Comparison of ENCODE assay signal across 33 cellular contexts in the genomic region with DNA sequence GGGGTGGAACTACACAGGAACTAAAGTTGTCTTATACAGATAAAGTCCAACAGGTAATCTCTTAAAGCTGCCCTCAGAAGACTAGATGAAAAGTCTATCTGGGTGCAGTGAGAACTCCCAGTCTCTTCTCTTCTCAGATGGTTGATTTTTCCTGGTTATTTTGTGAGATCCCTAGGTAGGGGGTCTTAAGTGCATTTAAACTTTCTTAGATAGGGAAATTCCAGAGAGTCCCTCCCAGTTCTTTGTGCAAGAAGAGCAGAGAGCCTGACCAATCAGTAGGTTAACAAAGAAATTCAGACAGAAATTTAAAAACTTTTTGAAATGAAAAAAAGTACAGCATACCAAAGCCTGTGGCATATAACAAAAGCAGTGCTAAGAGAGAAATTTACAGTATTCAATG.
"Had no signal": no experiment of that assay in that cellular context is flagged by ENCODE, and none has a peak within 500 bp of the region (broad histone marks: within the 10 kb centered on the region; RNA-seq: fewer than 3 reads in every experiment).

No MANE protein-coding gene starts in this region.

- H3K27ac ChIP-seq: ascending aorta, cardiac muscle cell, VCaP had no signal

- H3K4me1 Mint-ChIP-seq: activated CD4-positive, alpha-beta memory T cell treated with anti-CD3 and anti-CD28 coated beads, Interleukin-2, amount 10 ng/mL, durations not matched to agents 7 days and 5 days; activated CD4-positive, alpha-beta T cell treated with anti-CD3 and anti-CD28 coated beads for 36 hours; activated CD4-positive, alpha-beta T cell treated with anti-CD3 and anti-CD28 coated beads, Interleukin-2, amount 10 ng/mL, durations not matched to agents 7 days and 5 days; activated CD8-positive, alpha-beta memory T cell treated with anti-CD3 and anti-CD28 coated beads, Interleukin-2, amount 10 ng/mL, durations not matched to agents 7 days and 5 days; activated naive CD4-positive, alpha-beta T cell treated with anti-CD3 and anti-CD28 coated beads, Interleukin-2, amount 10 ng/mL, durations not matched to agents 7 days and 5 days had no signal

- H3K4me3 Mint-ChIP-seq: activated CD4-positive, alpha-beta memory T cell treated with anti-CD3 and anti-CD28 coated beads, Interleukin-2, amount 10 ng/mL, durations not matched to agents 7 days and 5 days; activated CD4-positive, alpha-beta T cell treated with anti-CD3 and anti-CD28 coated beads for 36 hours; activated CD4-positive, alpha-beta T cell treated with anti-CD3 and anti-CD28 coated beads, Interleukin-2, amount 10 ng/mL, durations not matched to agents 7 days and 5 days; activated CD8-positive, alpha-beta memory T cell treated with anti-CD3 and anti-CD28 coated beads, Interleukin-2, amount 10 ng/mL, durations not matched to agents 7 days and 5 days; activated CD8-positive, alpha-beta T cell treated with anti-CD3 and anti-CD28 coated beads, Interleukin-2, amount 10 ng/mL, durations not matched to agents 7 days and 5 days; activated naive CD4-positive, alpha-beta T cell treated with anti-CD3 and anti-CD28 coated beads, Interleukin-2, amount 10 ng/mL, durations not matched to agents 7 days and 5 days; activated naive CD8-positive, alpha-beta T cell; activated naive CD8-positive, alpha-beta T cell treated with anti-CD3 and anti-CD28 coated beads, Interleukin-2, amount 10 ng/mL, durations not matched to agents 7 days and 5 days; activated naive CD8-positive, alpha-beta T cell treated with anti-CD3 and anti-CD28 coated beads, Interleukin-2, amount 50 U/mL, for 24 hours; activated T-cell treated with anti-CD3 and anti-CD28 coated beads, Interleukin-2, amount 50 U/mL, for 24 hours; brain; T-helper 1 cell treated with Interleukin-12 subunit alpha and Interleukin-12 subunit beta and Interleukin-4 antibody, amounts not matched to agents 30 μg/mL and 1 μg/mL, for 36 hours; T-helper 2 cell treated with Interferon-gamma antibody and Interleukin-4, amounts not matched to agents 5 μg/mL and 100 μg/mL, for 36 hours had no signal

- H3K36me3 ChIP-seq: cardiac muscle cell had no signal

- H3K27ac Mint-ChIP-seq: activated CD4-positive, alpha-beta memory T cell treated with anti-CD3 and anti-CD28 coated beads, Interleukin-2, amount 10 ng/mL, durations not matched to agents 7 days and 5 days; activated CD4-positive, alpha-beta T cell treated with anti-CD3 and anti-CD28 coated beads for 36 hours; activated CD4-positive, alpha-beta T cell treated with anti-CD3 and anti-CD28 coated beads, Interleukin-2, amount 10 ng/mL, durations not matched to agents 7 days and 5 days; activated CD8-positive, alpha-beta memory T cell treated with anti-CD3 and anti-CD28 coated beads, Interleukin-2, amount 10 ng/mL, durations not matched to agents 7 days and 5 days; activated CD8-positive, alpha-beta T cell treated with anti-CD3 and anti-CD28 coated beads, Interleukin-2, amount 10 ng/mL, durations not matched to agents 7 days and 5 days; activated naive CD4-positive, alpha-beta T cell treated with anti-CD3 and anti-CD28 coated beads, Interleukin-2, amount 10 ng/mL, durations not matched to agents 7 days and 5 days; activated naive CD8-positive, alpha-beta T cell; activated naive CD8-positive, alpha-beta T cell treated with anti-CD3 and anti-CD28 coated beads, Interleukin-2, amount 10 ng/mL, durations not matched to agents 7 days and 5 days; activated naive CD8-positive, alpha-beta T cell treated with anti-CD3 and anti-CD28 coated beads, Interleukin-2, amount 50 U/mL, for 24 hours; activated T-cell treated with anti-CD3 and anti-CD28 coated beads, Interleukin-2, amount 50 U/mL, for 24 hours; activated T-helper 2 cell treated with anti-CD3 and anti-CD28 coated beads, Interferon-gamma antibody, Interleukin-2, Interleukin-4, amounts not matched to agents 10 μg/mL and 5 μg/mL and 100 μg/mL, durations not matched to agents 14 hours and 24 hours and 36 hours; brain; T-helper 1 cell treated with Interleukin-12 subunit alpha and Interleukin-12 subunit beta and Interleukin-4 antibody, amounts not matched to agents 30 μg/mL and 1 μg/mL, for 36 hours; T-helper 2 cell treated with Interferon-gamma antibody and Interleukin-4, amounts not matched to agents 5 μg/mL and 100 μg/mL, for 36 hours had no signal

- H3K27me3 ChIP-seq: ascending aorta, cardiac muscle cell had no signal

- H3K4me3 ChIP-seq: ascending aorta, cardiac muscle cell had no signal

- H3K9me3 Mint-ChIP-seq: activated CD4-positive, alpha-beta memory T cell treated with anti-CD3 and anti-CD28 coated beads, Interleukin-2, amount 10 ng/mL, durations not matched to agents 7 days and 5 days; activated naive CD4-positive, alpha-beta T cell treated with anti-CD3 and anti-CD28 coated beads, Interleukin-2, amount 10 ng/mL, durations not matched to agents 7 days and 5 days; activated naive CD8-positive, alpha-beta T cell treated with anti-CD3 and anti-CD28 coated beads, Interleukin-2, amount 50 U/mL, for 24 hours; activated T-cell treated with anti-CD3 and anti-CD28 coated beads, Interleukin-2, amount 50 U/mL, for 24 hours; activated T-helper 2 cell treated with anti-CD3 and anti-CD28 coated beads, Interferon-gamma antibody, Interleukin-2, Interleukin-4, amounts not matched to agents 10 μg/mL and 5 μg/mL and 100 μg/mL, durations not matched to agents 14 hours and 24 hours and 36 hours; T-helper 1 cell treated with Interleukin-12 subunit alpha and Interleukin-12 subunit beta and Interleukin-4 antibody, amounts not matched to agents 30 μg/mL and 1 μg/mL, for 36 hours; T-helper 2 cell treated with Interferon-gamma antibody and Interleukin-4, amounts not matched to agents 5 μg/mL and 100 μg/mL, for 36 hours had no signal

- ATAC-seq: activated CD4-positive, alpha-beta T cell treated with anti-CD3 and anti-CD28 coated beads for 36 hours; activated CD4-positive, CD25-positive, alpha-beta regulatory T cell treated with anti-CD3 and anti-CD28 coated beads, Interleukin-2, amount 50 U/mL, for 24 hours; activated CD8-positive, alpha-beta memory T cell treated with anti-CD3 and anti-CD28 coated beads, Interleukin-2, amount 10 ng/mL, durations not matched to agents 7 days and 5 days; activated CD8-positive, alpha-beta T cell treated with anti-CD3 and anti-CD28 coated beads, Interleukin-2, amount 10 ng/mL, durations not matched to agents 7 days and 5 days; activated naive CD8-positive, alpha-beta T cell treated with anti-CD3 and anti-CD28 coated beads, Interleukin-2, amount 50 U/mL, for 24 hours had no signal

- H3K27me3 Mint-ChIP-seq: activated CD4-positive, alpha-beta memory T cell treated with anti-CD3 and anti-CD28 coated beads, Interleukin-2, amount 10 ng/mL, durations not matched to agents 7 days and 5 days; activated CD4-positive, alpha-beta T cell treated with anti-CD3 and anti-CD28 coated beads for 36 hours; activated CD4-positive, alpha-beta T cell treated with anti-CD3 and anti-CD28 coated beads, Interleukin-2, amount 10 ng/mL, durations not matched to agents 7 days and 5 days; activated CD8-positive, alpha-beta memory T cell treated with anti-CD3 and anti-CD28 coated beads, Interleukin-2, amount 10 ng/mL, durations not matched to agents 7 days and 5 days; activated naive CD4-positive, alpha-beta T cell treated with anti-CD3 and anti-CD28 coated beads, Interleukin-2, amount 10 ng/mL, durations not matched to agents 7 days and 5 days; activated naive CD8-positive, alpha-beta T cell; activated naive CD8-positive, alpha-beta T cell treated with anti-CD3 and anti-CD28 coated beads, Interleukin-2, amount 10 ng/mL, durations not matched to agents 7 days and 5 days; activated naive CD8-positive, alpha-beta T cell treated with anti-CD3 and anti-CD28 coated beads, Interleukin-2, amount 50 U/mL, for 24 hours; activated T-cell treated with anti-CD3 and anti-CD28 coated beads, Interleukin-2, amount 50 U/mL, for 24 hours; brain had no signal

- DNase-seq: activated CD4-positive, alpha-beta memory T cell treated with anti-CD3 and anti-CD28 coated beads, Interleukin-2, amount 10 ng/mL, durations not matched to agents 7 days and 5 days; activated CD4-positive, alpha-beta T cell treated with anti-CD3 and anti-CD28 coated beads for 1 hour; activated CD4-positive, alpha-beta T cell treated with anti-CD3 and anti-CD28 coated beads for 36 hours; activated CD4-positive, alpha-beta T cell treated with anti-CD3 and anti-CD28 coated beads for 48 hours; activated CD4-positive, alpha-beta T cell treated with anti-CD3 and anti-CD28 coated beads, Interleukin-2, amount 10 ng/mL, durations not matched to agents 7 days and 5 days; activated CD4-positive, alpha-beta T cell treated with anti-CD3 and anti-CD28 coated beads, Interleukin-2, amount 50 U/mL, for 48 hours; activated CD4-positive, CD25-positive, alpha-beta regulatory T cell; activated CD8-positive, alpha-beta memory T cell treated with anti-CD3 and anti-CD28 coated beads for 24 hours; activated CD8-positive, alpha-beta memory T cell treated with anti-CD3 and anti-CD28 coated beads, Interleukin-2, amount 10 ng/mL, durations not matched to agents 7 days and 5 days; activated CD8-positive, alpha-beta memory T cell treated with anti-CD3 and anti-CD28 coated beads, Interleukin-2, amount 50 U/mL, for 48 hours; activated CD8-positive, alpha-beta T cell treated with anti-CD3 and anti-CD28 coated beads, Interleukin-2, amount 10 ng/mL, durations not matched to agents 7 days and 5 days; activated effector memory CD4-positive, alpha-beta T cell treated with Interleukin-2 at 50 U/mL for 16 hours; activated gamma-delta T cell; activated naive CD4-positive, alpha-beta T cell treated with anti-CD3 and anti-CD28 coated beads, Interleukin-2, amount 10 ng/mL, durations not matched to agents 7 days and 5 days; activated naive CD4-positive, alpha-beta T cell treated with Interleukin-2 at 50 U/mL for 16 hours; activated naive CD8-positive, alpha-beta T cell treated with anti-CD3 and anti-CD28 coated beads, Interleukin-2, amount 10 ng/mL, durations not matched to agents 7 days and 5 days; activated naive CD8-positive, alpha-beta T cell treated with anti-CD3 and anti-CD28 coated beads, Interleukin-2, amount 50 U/mL, for 24 hours; activated T-cell treated with anti-CD3 and anti-CD28 coated beads, Interleukin-2, amount 50 U/mL, for 24 hours; amygdala; anterior cingulate cortex; caudate nucleus; T-helper 1 cell; T-helper 2 cell; T-helper 9 cell had no signal
